Comparison of ENCODE assay signal across 10 cellular contexts in genomic region chr1:31460027-31460426, GRCh38. TPM values are rescaled to one million over a fixed set of nuclear protein-coding genes. Genes with fewer than 3 reads are reported as not detected.
DNase-seq lines count a peak whose midpoint lies in the region; FAIRE-seq and TF ChIP-seq lines count a peak whose summit lies in the region.
"Had no signal": no experiment of that assay in that cellular context is flagged by ENCODE, and none has a peak within 500 bp of the region (broad histone marks: within the 10 kb centered on the region; RNA-seq: fewer than 3 reads in every experiment).

No MANE protein-coding gene starts in this region.

- H3K9ac ChIP-seq in kidney (ENCODE audit: low read length in 2 of 2) = no peak overlapping the region

- H3K27me3 ChIP-seq in adrenal gland (no peaks in the 10 kb centered on the region), testis (no peaks in the 10 kb centered on the region), spleen (replicated peaks in 1 of 7) (peaks cover 0 to 27% (median 0%) of the 10 kb centered on the region in 7 donors)

- DNase-seq in AG09319 (ENCODE audit: extremely low read depth, low read depth) = no peak
- peak; percentile 32 for DNase-seq in HCEC 1CT
- DNase-seq in adrenal gland = peak in 1 of 7 donors; percentile 41
- DNase-seq in kidney = no peak
- DNase-seq in testis = no peak
- no peak for DNase-seq in spleen
- DNase-seq in cortex of kidney (lab: John Stamatoyannopoulos, UW) = no peak
- no peak for DNase-seq in epidermal melanocyte (ENCODE audit: insufficient read length, low spot score)
- DNase-seq: left cardiac atrium had no signal

- no peaks in the 10 kb centered on the region for H3K4me1 ChIP-seq in adrenal gland (replicated peaks in 1 of 2)
- H3K4me1 ChIP-seq in kidney (ENCODE audit: control insufficient read depth in 1 of 2, insufficient read depth in 1 of 2, low read depth in 1 of 2, low read length in 2 of 2) = no peaks in the 10 kb centered on the region
- no peaks in the 10 kb centered on the region for H3K4me1 ChIP-seq in testis
- no peaks in the 10 kb centered on the region for H3K4me1 ChIP-seq in spleen

- intact Hi-C loops in adrenal gland (cut with DNase I) = loop anchor here in 1 of 2 donors (5.0 kb wide), 1 partner anchor 87 kb away; no protein-coding TSS in a partner anchor
- intact Hi-C loops in kidney (cut with DNase I) = loop anchor here (10.0 kb wide), 1 partner anchor 85 kb away; no protein-coding TSS in a partner anchor
- intact Hi-C loops in testis (cut with DNase I; ENCODE audit: low total_unique reads) = no loop called here
- intact Hi-C loops in spleen (cut with DNase I; ENCODE audit: low total_unique reads) = no loop called here

- peaks cover 0 to 19% (median 0%) of the 10 kb centered on the region in 3 donors for H3K9me3 ChIP-seq in adrenal gland (replicated peaks in 1 of 3)
- peaks cover 3 to 17% of the 10 kb centered on the region in 2 donors for H3K9me3 ChIP-seq in kidney (ENCODE audit: control insufficient read depth in 1 of 2, low read length in 2 of 2)
- H3K9me3 ChIP-seq in testis = no peaks in the 10 kb centered on the region
- H3K9me3 ChIP-seq in spleen = peaks cover 9 to 57% (median 46%) of the 10 kb centered on the region in 8 donors

- TF ChIP-seq POLR2A in adrenal gland (IDR thresholded peaks at IDR 0.05) (no peak), testis (IDR thresholded peaks at IDR 0.05) (no peak), spleen (IDR thresholded peaks at IDR 0.05) (no peak)

- FAIRE-seq in kidney (lab: Jason Lieb, UNC) = no peak
- FAIRE-seq: TTC549 had no signal

- no peak overlapping the region for H3K4me3 ChIP-seq in adrenal gland
- no peak overlapping the region for H3K4me3 ChIP-seq in kidney (ENCODE audit: low read length in 2 of 2)
- H3K4me3 ChIP-seq in testis = no peak overlapping the region
- H3K4me3 ChIP-seq in spleen = no peak overlapping the region

- H3K36me3 ChIP-seq in adrenal gland (replicated peaks in 1 of 2) (no peaks in the 10 kb centered on the region), kidney (ENCODE audit: control insufficient read depth in 1 of 2, insufficient read depth in 2 of 2, low read length in 2 of 2) (no peaks in the 10 kb centered on the region), testis (ENCODE audit: low read depth, missing control alignments) (no peaks in the 10 kb centered on the region), spleen (no peaks in the 10 kb centered on the region)

- 52 to 67% (median 54%) methylated on average over 6 of the region's 6 CpGs for WGBS in adrenal gland, 4 donors
- WGBS in testis, 2 donors = 57 to 61% methylated on average over 6 of the region's 6 CpGs
- 64 to 75% (median 66%) methylated on average over 6 of the region's 6 CpGs for WGBS in spleen, 5 donors

- H3K27ac ChIP-seq in adrenal gland = no peak overlapping the region
- no peak overlapping the region for H3K27ac ChIP-seq in kidney (ENCODE audit: low read depth in 2 of 2, low read length in 2 of 2)
- H3K27ac ChIP-seq in testis = no peak overlapping the region
- H3K27ac ChIP-seq in spleen = no peak overlapping the region

- TF ChIP-seq CTCF in AG09319 (IDR thresholded peaks at IDR 0.05; ENCODE audit: low read depth, low read length) = peak; percentile 17
- peak; percentile 7 to 49 (median 34) for TF ChIP-seq CTCF in adrenal gland (IDR thresholded peaks at IDR 0.05)
- TF ChIP-seq CTCF in kidney (IDR thresholded peaks at IDR 0.05; ENCODE audit: borderline replicate concordance, extremely low read depth, insufficient read depth) = peak; percentile 22
- TF ChIP-seq CTCF in testis (IDR thresholded peaks at IDR 0.05) = no peak
- no peak for TF ChIP-seq CTCF in spleen (IDR thresholded peaks at IDR 0.05 in 8 of 11, conservative IDR thresholded peaks at IDR 0.05 in 3 of 11)

RNA-seq across cellular contexts. Expression of gene SERINC2, which starts 47.0 kb away (rescaled TPM):
- 10 to 100 TPM; 12.5 to 35.8 (median 20.6) TPM for total RNA-seq in adrenal gland
- polyA plus RNA-seq in adrenal gland = 10 to 100 TPM in 2 of 3 donors, 1 to 10 TPM in 1; 8.3 to 34.0 (median 19.7) TPM
- total RNA-seq in kidney = 126 TPM
- polyA plus RNA-seq in kidney (ENCODE audit: insufficient read depth, low read depth, low replicate concordance) = 99.2 TPM
- total RNA-seq in testis = 10 to 100 TPM; 10.8 to 21.7 TPM
- polyA plus RNA-seq in testis (ENCODE audit: insufficient read depth, low read depth, low replicate concordance) = 9.5 TPM
- total RNA-seq in spleen = 1 to 10 TPM; 1.4 to 8.7 (median 2.8) TPM
- 1 to 10 TPM; 1.3 to 4.1 (median 2.4) TPM for polyA plus RNA-seq in spleen

Comparison
In these comparisons a context has a peak if more than half of its experiments do, and no peak if none do; other contexts are left out.
1. CTCF ChIP-seq: peak in AG09319 (single experiment), adrenal gland (6 of 6) and kidney (single experiment); none in testis (0 of 3) and spleen (0 of 11).